Comparison of ENCODE assay signal across 12 cellular contexts in the genomic region with DNA sequence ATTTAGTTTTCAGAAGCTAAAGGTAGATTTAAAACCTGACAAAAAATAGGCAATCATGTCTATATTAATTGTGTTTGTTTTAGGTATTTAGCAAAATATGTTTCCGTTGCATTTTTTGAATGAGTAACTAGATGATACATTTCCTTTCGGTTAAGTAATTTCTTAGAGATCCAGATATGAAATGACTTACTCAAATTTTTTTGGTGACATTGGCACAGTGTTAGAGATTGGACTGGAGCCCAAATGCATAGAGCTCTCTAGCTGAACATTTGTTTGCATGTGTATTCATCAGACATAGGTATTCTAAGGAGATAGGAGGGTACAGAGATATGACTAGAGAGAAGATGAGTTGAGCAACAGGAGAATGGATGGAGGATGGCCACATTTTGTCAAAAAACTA. TPM values are rescaled to one million over a fixed set of nuclear protein-coding genes. Genes with fewer than 3 reads are reported as not detected.
DNase-seq lines count a peak whose midpoint lies in the region; ATAC-seq and TF ChIP-seq lines count a peak whose summit lies in the region.
"Had no signal": no experiment of that assay in that cellular context is flagged by ENCODE, and none has a peak within 500 bp of the region (broad histone marks: within the 10 kb centered on the region; RNA-seq: fewer than 3 reads in every experiment).

No MANE protein-coding gene starts in this region.

- no peak overlapping the region for H3K14ac ChIP-seq in IMR-90 (replicated peaks; ENCODE audit: low read depth, low read length)

- no peak for TF ChIP-seq RAD21 in IMR-90 (IDR thresholded peaks at IDR 0.05; ENCODE audit: low read length)

- in situ Hi-C loops in IMR-90 (cut with MboI; ENCODE audit: low sequenced_read_pairs), result loop anchor here (25.0 kb wide), 2 partner anchors 294 to 1019 kb away; no protein-coding TSS in a partner anchor

- no peak for TF ChIP-seq POLR2A in IMR-90 (IDR thresholded peaks at IDR 0.05; ENCODE audit: low read depth, low read length)

- H3K4me3 ChIP-seq in IMR-90 (ENCODE audit: insufficient read depth, low read depth, low read length), result no peak overlapping the region; the same call in 1 of the 2 replicates
- peak overlapping the region; percentile 97 for H3K4me3 ChIP-seq in adipocyte (ENCODE audit: low read length)

- peaks cover 11% of the 10 kb centered on the region for H3K27me3 ChIP-seq in IMR-90 (ENCODE audit: control insufficient read depth, insufficient read depth, low read length)
- H3K27me3 ChIP-seq in adipocyte (replicated peaks; ENCODE audit: control insufficient read depth, insufficient read depth, low read length), result peaks cover 19% of the 10 kb centered on the region

- TF ChIP-seq CTCF in IMR-90 (conservative IDR thresholded peaks at IDR 0.05; ENCODE audit: low read depth, low read length), result no peak
- no peak for TF ChIP-seq CTCF in nephron (IDR thresholded peaks at IDR 0.05; ENCODE audit: unreplicated experiment in 3 of 3)

- dilution Hi-C loops in IMR-90 (cut with HindIII; ENCODE audit: low sequenced_read_pairs, unreplicated experiment), result no loop called here

- no peak overlapping the region for H2BK120ac ChIP-seq in IMR-90 (ENCODE audit: low read depth, low read length)

- H2AFZ ChIP-seq in IMR-90 (replicated peaks; ENCODE audit: low read length, poor library complexity), result no peak overlapping the region

- no peak for DNase-seq in T-helper 1 cell
- DNase-seq in IMR-90, result peak; percentile 53
- peak; percentile 53 for DNase-seq in adipocyte (ENCODE audit: low read depth)
- no peak for DNase-seq in effector CD8-positive, alpha-beta T cell (lab: John Stamatoyannopoulos, UW)
- no peak for DNase-seq in NCI-H2081 treated with DMSO at 0.1 percent for 48 hours (lab: John Stamatoyannopoulos, UW)
- DNase-seq: central memory CD4-positive, alpha-beta T cell; GOT3 had no signal

- H4K5ac ChIP-seq in IMR-90 (ENCODE audit: low read depth, low read length), result no peak overlapping the region

- H3K4me3 Mint-ChIP-seq in T-helper 1 cell treated with Interleukin-12 subunit alpha and Interleukin-12 subunit beta and Interleukin-4 antibody, amounts not matched to agents 30 μg/mL and 1 μg/mL, for 36 hours, result peak overlapping the region; percentile 70
- peak overlapping the region; percentile 17 to 99 (median 51) for H3K4me3 Mint-ChIP-seq in nephron

- H3K4ac ChIP-seq in IMR-90 (ENCODE audit: low read depth, low read length), result no peak overlapping the region

- H3K27ac ChIP-seq in IMR-90 (ENCODE audit: insufficient read depth, low read length), result no peak overlapping the region

- no TSS peak for BruUV-seq in IMR-90 (replicated peaks; lab: Mats Ljungman, UMichigan)

- H3K36me3 ChIP-seq in IMR-90 (ENCODE audit: control insufficient read depth, insufficient read depth, low read length), result peaks cover 6% of the 10 kb centered on the region
- peaks cover 37% of the 10 kb centered on the region for H3K36me3 ChIP-seq in adipocyte (ENCODE audit: control insufficient read depth, insufficient read depth, low read length, severe bottlenecking)

- H2BK20ac ChIP-seq in IMR-90 (ENCODE audit: low read depth, low read length), result no peak overlapping the region

- intact Hi-C loops in IMR-90 (cut with micrococcal nuclease), result loop anchor here (10.0 kb wide), 2 partner anchors 301 to 1259 kb away; partner anchors contain the start of gene OAT

- no peak overlapping the region for H2BK15ac ChIP-seq in IMR-90 (ENCODE audit: low read depth, low read length)

- no peak overlapping the region for H4K91ac ChIP-seq in IMR-90 (ENCODE audit: insufficient read depth, low read depth, low read length)

- H3K27me3 Mint-ChIP-seq in T-helper 1 cell treated with Interleukin-12 subunit alpha and Interleukin-12 subunit beta and Interleukin-4 antibody, amounts not matched to agents 30 μg/mL and 1 μg/mL, for 36 hours (ENCODE audit: low read depth), result peaks cover 12% of the 10 kb centered on the region
- peaks cover 32% of the 10 kb centered on the region for H3K27me3 Mint-ChIP-seq in nephron (ENCODE audit: low read depth)

- CTCF ChIA-PET in IMR-90 (lab: Yijun Ruan, JAX), result interaction anchor here (0.6 kb wide), 1 partner anchor 25 kb away, joined by 3 read pairs; no protein-coding TSS in a partner anchor

- peaks cover 65% of the 10 kb centered on the region for H3K4me1 Mint-ChIP-seq in T-helper 1 cell treated with Interleukin-12 subunit alpha and Interleukin-12 subunit beta and Interleukin-4 antibody, amounts not matched to agents 30 μg/mL and 1 μg/mL, for 36 hours (ENCODE audit: low read depth)
- H3K4me1 Mint-ChIP-seq in nephron, result peaks cover 17% of the 10 kb centered on the region

- POLR2A ChIA-PET in IMR-90 (lab: Charles Lee; ENCODE audit: unreplicated experiment), result no interaction called here

- H3K18ac ChIP-seq in IMR-90 (ENCODE audit: low read depth, low read length), result no peak overlapping the region; the same call in 1 of the 2 replicates

- H3K36me3 Mint-ChIP-seq in T-helper 1 cell treated with Interleukin-12 subunit alpha and Interleukin-12 subunit beta and Interleukin-4 antibody, amounts not matched to agents 30 μg/mL and 1 μg/mL, for 36 hours (ENCODE audit: low read depth), result peaks cover 48% of the 10 kb centered on the region
- peaks cover 46% of the 10 kb centered on the region for H3K36me3 Mint-ChIP-seq in nephron (ENCODE audit: low read depth)

- no peak overlapping the region for H2AK9ac ChIP-seq in IMR-90 (replicated peaks; ENCODE audit: low read depth, low read length, poor library complexity)

- H3K9me1 ChIP-seq in IMR-90 (ENCODE audit: insufficient read depth, low read length), result no peaks in the 10 kb centered on the region

- no CpG with 5 or more reads among the region's 2 CpGs for WGBS in IMR-90 (ENCODE audit: extremely low coverage in 2 of 2, insufficient read length in 1 of 2), 2 experiments

- peak overlapping the region; percentile 32; the same call in 1 of the 2 replicates for H3K23ac ChIP-seq in IMR-90 (ENCODE audit: low read depth, low read length)

- H3K9ac ChIP-seq in IMR-90 (ENCODE audit: low read depth, low read length) (no peak overlapping the region), adipocyte (ENCODE audit: low read length) (no peak overlapping the region)

- ATAC-seq in IMR-90 (ENCODE audit: low read depth) (no peak), GM21786 (IDR thresholded peaks at IDR 0.05; ENCODE audit: unreplicated experiment) (no peak)

- H3K4me2 ChIP-seq in IMR-90 (ENCODE audit: low read depth, low read length), result peak overlapping the region; percentile 98; the same call in 1 of the 2 replicates

- no peaks in the 10 kb centered on the region for H3K9me3 Mint-ChIP-seq in T-helper 1 cell treated with Interleukin-12 subunit alpha and Interleukin-12 subunit beta and Interleukin-4 antibody, amounts not matched to agents 30 μg/mL and 1 μg/mL, for 36 hours
- H3K9me3 Mint-ChIP-seq in nephron, result no peaks in the 10 kb centered on the region

- peak overlapping the region; percentile 56 for H2BK5ac ChIP-seq in IMR-90 (ENCODE audit: low read depth, low read length, poor library complexity, severe bottlenecking)

- H3K9me3 ChIP-seq in IMR-90 (ENCODE audit: control insufficient read depth, insufficient read depth, low read length), result 0 out of 2 replicates have a peak, but pooled peaks cover 3% of the 10 kb centered on the region
- no peaks in the 10 kb centered on the region for H3K9me3 ChIP-seq in adipocyte (ENCODE audit: control insufficient read depth, low read length)

- H3K56ac ChIP-seq in IMR-90 (ENCODE audit: extremely low read depth, insufficient read depth, low read length), result no peak overlapping the region

- H3K79me1 ChIP-seq in IMR-90 (ENCODE audit: low read depth in 1 of 2, low read length in 2 of 2), result peaks cover 3 to 28% of the 10 kb centered on the region in 2 experiments

- no peak overlapping the region; a peak in 1 of 4 replicates for H4K8ac ChIP-seq in IMR-90 (ENCODE audit: low read depth in 2 of 2, low read length in 2 of 2)

- H4K20me1 ChIP-seq in IMR-90 (ENCODE audit: insufficient read depth, low read length), result peaks cover 22% of the 10 kb centered on the region

- H2AK5ac ChIP-seq in IMR-90 (ENCODE audit: low read depth, low read length), result no peak overlapping the region

- peaks cover 1% of the 10 kb centered on the region for H3K4me1 ChIP-seq in IMR-90 (ENCODE audit: control insufficient read depth, insufficient read depth, low read length)
- H3K4me1 ChIP-seq in adipocyte (ENCODE audit: control insufficient read depth, insufficient read depth, low read length), result peaks cover 25% of the 10 kb centered on the region

- H3K27ac Mint-ChIP-seq in T-helper 1 cell treated with Interleukin-12 subunit alpha and Interleukin-12 subunit beta and Interleukin-4 antibody, amounts not matched to agents 30 μg/mL and 1 μg/mL, for 36 hours, result peak overlapping the region; percentile 83
- H3K27ac Mint-ChIP-seq in nephron, result no peak overlapping the region

TF ChIP-seq in IMR-90, 13 proteins besides CTCF, POLR2A, EP300 and RAD21:
- peak; percentile 39 for TF ChIP-seq MAFK (IDR thresholded peaks at IDR 0.05; ENCODE audit: low read depth, low read length)
- peak; percentile 17; the same call in 1 of the 2 replicates for TF ChIP-seq CEBPB (IDR thresholded peaks at IDR 0.05; ENCODE audit: low read depth, low read length)
- TF ChIP-seq, protein P1, sequence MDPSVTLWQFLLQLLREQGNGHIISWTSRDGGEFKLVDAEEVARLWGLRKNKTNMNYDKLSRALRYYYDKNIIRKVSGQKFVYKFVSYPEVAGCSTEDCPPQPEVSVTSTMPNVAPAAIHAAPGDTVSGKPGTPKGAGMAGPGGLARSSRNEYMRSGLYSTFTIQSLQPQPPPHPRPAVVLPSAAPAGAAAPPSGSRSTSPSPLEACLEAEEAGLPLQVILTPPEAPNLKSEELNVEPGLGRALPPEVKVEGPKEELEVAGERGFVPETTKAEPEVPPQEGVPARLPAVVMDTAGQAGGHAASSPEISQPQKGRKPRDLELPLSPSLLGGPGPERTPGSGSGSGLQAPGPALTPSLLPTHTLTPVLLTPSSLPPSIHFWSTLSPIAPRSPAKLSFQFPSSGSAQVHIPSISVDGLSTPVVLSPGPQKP (IDR thresholded peaks at IDR 0.05; ENCODE audit: borderline replicate concordance, low read depth, low read length), result no peak

RNA-seq across cellular contexts. Expression of gene BUB3, which starts 1.9 kb away (rescaled TPM):
- total RNA-seq in IMR-90 (2012; rRNA removed), result 346 and 384 TPM in 2 replicates
- polyA plus RNA-seq in IMR-90 (2012; rRNA removed), result 214 and 215 TPM in 2 replicates
- polyA plus RNA-seq in IMR-90 (2012; cell fraction: cytosol; rRNA removed), result 202 and 203 TPM in 2 replicates
- polyA plus RNA-seq in IMR-90 (2012; cell fraction: nucleus; rRNA removed; ENCODE audit: low replicate concordance), result 205 and 239 TPM in 2 replicates

RNA-seq across cellular contexts. Expression of gene HMX2, which starts 8.2 kb away (rescaled TPM):
- not detected in 2 replicates for total RNA-seq in IMR-90 (2012; rRNA removed)
- polyA plus RNA-seq in IMR-90 (2012; rRNA removed), result not detected in 2 replicates
- not detected in 2 replicates for polyA plus RNA-seq in IMR-90 (2012; cell fraction: cytosol; rRNA removed)
- polyA plus RNA-seq in IMR-90 (2012; cell fraction: nucleus; rRNA removed; ENCODE audit: low replicate concordance), result not detected in 2 replicates
- total RNA-seq: HT-29, posterior vena cava had no signal

RNA-seq across cellular contexts. Expression of gene HMX3, which starts 20.3 kb away (rescaled TPM):
- not detected in 2 replicates for total RNA-seq in IMR-90 (2012; rRNA removed)
- not detected in 2 replicates for polyA plus RNA-seq in IMR-90 (2012; rRNA removed)
- not detected in 2 replicates for polyA plus RNA-seq in IMR-90 (2012; cell fraction: cytosol; rRNA removed)
- not detected in 2 replicates for polyA plus RNA-seq in IMR-90 (2012; cell fraction: nucleus; rRNA removed; ENCODE audit: low replicate concordance)
- total RNA-seq: HT-29, posterior vena cava had no signal

Comparison
In these comparisons a context has a peak if more than half of its experiments do, and no peak if none do; other contexts are left out.
1. DNase-seq: peak in IMR-90 (single experiment) and adipocyte (single experiment); none in T-helper 1 cell (0 of 5), effector CD8-positive, alpha-beta T cell (single experiment) and NCI-H2081 treated with DMSO at 0.1 percent for 48 hours (single experiment).